In the genomic region with DNA sequence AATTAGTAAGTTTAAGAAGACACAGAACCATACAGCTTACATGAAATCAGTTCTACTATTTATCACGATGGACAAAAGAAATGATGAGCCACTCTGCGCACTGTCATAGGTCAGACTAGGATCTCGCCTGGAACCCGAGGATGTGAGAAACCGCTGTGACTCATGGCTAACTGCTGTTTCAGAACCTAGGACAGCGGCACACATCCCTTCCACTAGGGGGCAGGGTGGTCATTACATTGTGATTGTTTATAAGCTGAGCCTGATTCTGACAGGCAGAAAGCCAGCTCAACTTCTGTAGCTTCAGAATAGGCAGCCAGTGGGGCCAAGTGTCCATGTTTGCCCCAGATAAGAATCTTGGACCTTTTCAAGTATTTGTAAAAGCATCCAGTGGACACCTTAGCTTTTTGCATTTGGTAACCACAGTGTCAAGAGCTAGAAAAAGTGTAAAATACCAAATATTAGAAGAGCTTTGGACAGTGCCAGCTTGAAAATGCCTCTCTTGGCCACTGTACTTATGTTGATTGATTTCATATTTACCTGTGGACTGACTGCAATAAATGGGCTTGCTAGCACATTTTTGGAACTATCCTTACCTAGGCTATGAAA, we compare ENCODE assay signal across 8 cellular contexts.
DNase-seq lines count a peak whose midpoint lies in the region; ATAC-seq and TF ChIP-seq lines count a peak whose summit lies in the region.

No MANE protein-coding gene starts in this region.

- H3K9ac ChIP-seq in mammary epithelial cell (ENCODE audit: insufficient read depth, low read length), result no peak overlapping the region

- H4K20me1 ChIP-seq in mammary epithelial cell (ENCODE audit: insufficient read depth, low read length), result no peaks in the 10 kb centered on the region

- POLR2A ChIA-PET in AG04450 (lab: Yijun Ruan, JAX), result no interaction called here

- no peak overlapping the region for H2AFZ ChIP-seq in mammary epithelial cell (ENCODE audit: low read depth, low read length)

- H3K27me3 ChIP-seq in AG04450 (ENCODE audit: control insufficient read depth, insufficient read depth, low read length) (no peaks in the 10 kb centered on the region), WERI-Rb-1 (ENCODE audit: insufficient read depth, low read depth, severe bottlenecking) (no peaks in the 10 kb centered on the region), mammary epithelial cell (ENCODE audit: insufficient read depth, low read length) (no peaks in the 10 kb centered on the region)

- TF ChIP-seq CTCF in AG04450 (IDR thresholded peaks at IDR 0.05; ENCODE audit: low read depth, low read length) (peak; percentile 97), WERI-Rb-1 (IDR thresholded peaks at IDR 0.05; ENCODE audit: low read depth, low read length) (peak; percentile 87), mammary epithelial cell (conservative IDR thresholded peaks at IDR 0.05 in 1 of 2, IDR thresholded peaks at IDR 0.05 in 1 of 2; ENCODE audit: extremely low read depth in 1 of 2, insufficient read depth in 1 of 2, low read depth in 1 of 2, low read length in 2 of 2) (peak; percentile 99)

- H3K27ac ChIP-seq in AG04450 (ENCODE audit: low read depth, low read length) (no peak overlapping the region), WERI-Rb-1 (no peak overlapping the region), mammary epithelial cell (ENCODE audit: insufficient read depth, low read depth, low read length) (no peak overlapping the region)

- no peaks in the 10 kb centered on the region for H3K4me1 ChIP-seq in mammary epithelial cell (ENCODE audit: insufficient read depth, low read length)

- H3K4me2 ChIP-seq in mammary epithelial cell (ENCODE audit: insufficient read depth, low read depth, low read length), result no peak overlapping the region

- dilution Hi-C loops in mammary epithelial cell (cut with HindIII; ENCODE audit: low sequenced_read_pairs), result no loop called here

- DNase-seq in AG04450 (ENCODE audit: low read depth, low spot score), result peak; percentile 70
- peak; percentile 26 for DNase-seq in NCI-H2171 (lab: John Stamatoyannopoulos, UW)
- peak; percentile 85 for DNase-seq in WERI-Rb-1
- peak; percentile 78 for DNase-seq in mammary epithelial cell
- DNase-seq in islet precursor cell, result peak; percentile 94
- peak; percentile 86 for DNase-seq in stimulated activated CD4-positive, alpha-beta T cell treated with anti-CD3 and anti-CD28 coated beads, Interleukin-1b, Interleukin-23, amount 100 ng/mL, for 48 hours

- H3K9me3 ChIP-seq in AG04450 (ENCODE audit: control insufficient read depth, insufficient read depth, low read length) (no peaks in the 10 kb centered on the region), WERI-Rb-1 (ENCODE audit: severe bottlenecking) (no peaks in the 10 kb centered on the region), mammary epithelial cell (replicated peaks; ENCODE audit: insufficient read depth, low read length) (no peaks in the 10 kb centered on the region)

- WGBS in mammary epithelial cell (ENCODE audit: low coverage, missing lambda C conversion rate), result 5% methylated on average over 6 of the region's 6 CpGs

- no TSS peak for BruUV-seq in mammary epithelial cell (replicated peaks; lab: Mats Ljungman, UMichigan)

- peak; percentile 97 for ATAC-seq in GM18858 (IDR thresholded peaks at IDR 0.05; ENCODE audit: unreplicated experiment)
- peak; percentile 98 for ATAC-seq in HG03045 (IDR thresholded peaks at IDR 0.05; ENCODE audit: unreplicated experiment)

- CTCF ChIA-PET in AG04450 (lab: Charles Lee), result interaction anchor here (0.6 to 3.6 kb wide), 66 partner anchors 9 to 1804 kb away, joined by 3 to 51 read pairs (median 4); no protein-coding TSS in a partner anchor
- CTCF ChIA-PET in mammary epithelial cell (lab: Charles Lee; ENCODE audit: low non-redundant PET), result interaction anchor here (0.5 to 0.9 kb wide), 4 partner anchors 103 to 675 kb away, joined by 3 to 5 read pairs (median 4); a partner anchor contains a TSS

- H3K36me3 ChIP-seq in WERI-Rb-1 (no peaks in the 10 kb centered on the region), mammary epithelial cell (ENCODE audit: insufficient read depth, low read length) (no peaks in the 10 kb centered on the region)

- intact Hi-C loops in mammary epithelial cell (cut with micrococcal nuclease), result loop anchor here (1.0 to 5.0 kb wide), 3 partner anchors 676 to 1858 kb away; no protein-coding TSS in a partner anchor

- H3K79me2 ChIP-seq in mammary epithelial cell (ENCODE audit: insufficient read depth, low read length), result no peaks in the 10 kb centered on the region

- H3K4me3 ChIP-seq in AG04450 (ENCODE audit: low read depth, low read length), result no peak overlapping the region
- H3K4me3 ChIP-seq in WERI-Rb-1 (ENCODE audit: low read depth, low read length), result no peak overlapping the region
- no peak overlapping the region for H3K4me3 ChIP-seq in mammary epithelial cell (replicated peaks in 1 of 3; ENCODE audit: insufficient read depth in 1 of 3, low read depth in 2 of 3, low read length in 3 of 3)

- in situ Hi-C loops in mammary epithelial cell (cut with MboI; ENCODE audit: low sequenced_read_pairs in 2 of 2), result loop anchor here (10.0 to 25.0 kb wide), 2 partner anchors 1771 to 1773 kb away; no protein-coding TSS in a partner anchor

Comparison
In these comparisons a context has a peak if more than half of its experiments do, and no peak if none do; other contexts are left out.
1. DNase-seq: peak in every context shown above with its lines; median percentile 94 in islet precursor cell; 86 in stimulated activated CD4-positive, alpha-beta T cell treated with anti-CD3 and anti-CD28 coated beads, Interleukin-1b, Interleukin-23, amount 100 ng/mL, for 48 hours; 85 in WERI-Rb-1; 78 in mammary epithelial cell; 70 in AG04450; 26 in NCI-H2171.